ENCODE assay signal across 8 cellular contexts in genomic region chrX:38327775-38328081, GRCh38.
DNase-seq lines count a peak whose midpoint lies in the region; ATAC-seq and TF ChIP-seq lines count a peak whose summit lies in the region.

No MANE protein-coding gene starts in this region.

- H3K36me3 ChIP-seq in adipocyte (ENCODE audit: control insufficient read depth, insufficient read depth, low read length, severe bottlenecking) = no peaks in the 10 kb centered on the region

- no peaks in the 10 kb centered on the region for H3K36me3 Mint-ChIP-seq in nephron (ENCODE audit: low read depth)

- H3K9ac ChIP-seq in adipocyte (ENCODE audit: low read length) = peak overlapping the region; percentile 87

- peak; percentile 1 for ATAC-seq in HG02884 (IDR thresholded peaks at IDR 0.05; ENCODE audit: unreplicated experiment)
- ATAC-seq in HG03442 (IDR thresholded peaks at IDR 0.05; ENCODE audit: unreplicated experiment) = no peak
- ATAC-seq in GM18909 (IDR thresholded peaks at IDR 0.05; ENCODE audit: poor library complexity, unreplicated experiment) = no peak
- no peak for ATAC-seq in HG02588 (IDR thresholded peaks at IDR 0.05; ENCODE audit: unreplicated experiment)

- H3K4me3 ChIP-seq in adipocyte (ENCODE audit: low read length) = peak overlapping the region; percentile 80

- peaks cover 13% of the 10 kb centered on the region for H3K4me1 ChIP-seq in adipocyte (ENCODE audit: control insufficient read depth, insufficient read depth, low read length)

- H3K4me1 Mint-ChIP-seq in nephron = peaks cover 16% of the 10 kb centered on the region

- TF ChIP-seq CTCF in C4-2B (conservative IDR thresholded peaks at IDR 0.05) (peak; percentile 63), nephron (IDR thresholded peaks at IDR 0.05; ENCODE audit: unreplicated experiment in 3 of 3) (peak in 1 of 3 experiments; percentile 0)

- DNase-seq in adipocyte (ENCODE audit: low read depth) (no peak), NCI-H1048 (lab: John Stamatoyannopoulos, UW) (no peak)

- no peaks in the 10 kb centered on the region for H3K27me3 Mint-ChIP-seq in nephron (ENCODE audit: low read depth)

- peak overlapping the region; percentile 71; the same call in 1 of the 2 replicates for H3K27ac ChIP-seq in C4-2B

- H3K27me3 ChIP-seq in adipocyte (replicated peaks; ENCODE audit: control insufficient read depth, insufficient read depth, low read length) = no peaks in the 10 kb centered on the region

- H3K9me3 Mint-ChIP-seq in nephron = peaks cover 14% of the 10 kb centered on the region

- H3K4me3 Mint-ChIP-seq in nephron = peak overlapping the region; percentile 94 to 97 (median 95)

- H3K9me3 ChIP-seq in adipocyte (ENCODE audit: control insufficient read depth, low read length) = no peaks in the 10 kb centered on the region

- peak overlapping the region; percentile 88 to 97 (median 96) for H3K27ac Mint-ChIP-seq in nephron
